29 cellular contexts compared by ENCODE assay signal in the genomic region with DNA sequence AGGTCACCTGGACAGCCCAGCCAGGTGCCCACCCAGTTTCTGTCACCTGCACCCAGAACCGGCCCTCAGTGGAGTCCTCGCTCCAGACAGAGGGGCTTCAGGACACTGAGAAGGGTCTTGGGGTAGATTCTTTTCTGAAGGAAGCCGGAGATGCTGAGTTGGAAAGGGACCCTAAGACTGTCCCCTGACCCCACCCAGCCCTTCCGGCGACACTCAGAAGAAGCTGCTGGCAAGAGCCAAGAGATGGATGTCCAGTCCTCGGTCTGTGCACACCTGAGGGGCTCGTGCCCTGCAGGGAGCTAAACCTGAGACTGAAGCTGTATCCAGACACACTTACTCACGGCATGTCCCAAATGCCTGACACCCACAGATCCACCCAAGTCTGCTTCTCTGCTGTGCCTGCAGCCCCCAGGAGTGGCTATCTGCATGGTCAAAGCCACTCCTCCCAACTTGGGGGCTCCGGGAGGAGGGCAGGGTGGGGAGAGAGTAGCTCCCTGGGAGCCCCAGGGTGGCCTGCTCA. TPM values are rescaled to one million over a fixed set of nuclear protein-coding genes. Genes with fewer than 3 reads are reported as not detected.
DNase-seq lines count a peak whose midpoint lies in the region; ATAC-seq and TF ChIP-seq lines count a peak whose summit lies in the region.
"Had no signal": no experiment of that assay in that cellular context is flagged by ENCODE, and none has a peak within 500 bp of the region (broad histone marks: within the 10 kb centered on the region; RNA-seq: fewer than 3 reads in every experiment).

No MANE protein-coding gene starts in this region.

- no peak overlapping the region for H2BK120ac ChIP-seq in mesendoderm (ENCODE audit: low read depth, low read length)

- H3K4me1 ChIP-seq in sigmoid colon (peaks cover 0 to 74% (median 57%) of the 10 kb centered on the region in 4 donors), mesendoderm (ENCODE audit: control insufficient read depth, low read depth, low read length) (no peaks in the 10 kb centered on the region), esophagus squamous epithelium (no peaks in the 10 kb centered on the region)
- H3K4me1 ChIP-seq: BE2C, thyroid gland had no signal

- no peak overlapping the region for H3K9ac ChIP-seq in mesendoderm (ENCODE audit: low read length)

- 69 to 84% methylated on average over 9 of the region's 9 CpGs for WGBS in sigmoid colon, 2 donors
- no CpG with 5 or more reads among the region's 9 CpGs for WGBS in mesendoderm (ENCODE audit: extremely low coverage, insufficient coverage, low lambda C conversion rate)
- 87% methylated on average over 3 of the region's 9 CpGs; no CpG with 5 or more reads in 1 of the 2 donors for WGBS in esophagus squamous epithelium, 2 donors

- TF ChIP-seq CTCF in HL-60 (IDR thresholded peaks at IDR 0.05; ENCODE audit: insufficient read depth, low read length), result no peak
- no peak for TF ChIP-seq CTCF in sigmoid colon (IDR thresholded peaks at IDR 0.05)
- no peak for TF ChIP-seq CTCF in esophagus squamous epithelium (IDR thresholded peaks at IDR 0.05)

- H4K8ac ChIP-seq in mesendoderm (ENCODE audit: low read depth, low read length), result no peak overlapping the region

- no peaks in the 10 kb centered on the region for H3K79me1 ChIP-seq in mesendoderm (ENCODE audit: low read length)

- H3K9me3 Mint-ChIP-seq in activated naive CD8-positive, alpha-beta T cell treated with anti-CD3 and anti-CD28 coated beads, Interleukin-2, amount 10 ng/mL, durations not matched to agents 7 days and 5 days, result peaks cover 2% of the 10 kb centered on the region
- H3K9me3 Mint-ChIP-seq in activated naive CD8-positive, alpha-beta T cell treated with anti-CD3 and anti-CD28 coated beads, Interleukin-2, amount 50 U/mL, for 24 hours, result no peaks in the 10 kb centered on the region
- no peaks in the 10 kb centered on the region for H3K9me3 Mint-ChIP-seq in activated T-helper 17 cell treated with anti-CD3 and anti-CD28 coated beads, Interleukin-2, amount 50 U/mL, for 72 hours
- H3K9me3 Mint-ChIP-seq: activated naive CD4-positive, alpha-beta T cell treated with anti-CD3 and anti-CD28 coated beads, Interleukin-2, amount 50 U/mL, for 72 hours; GM23338 had no signal

- ATAC-seq in activated naive CD8-positive, alpha-beta T cell treated with anti-CD3 and anti-CD28 coated beads, Interleukin-2, amount 10 ng/mL, durations not matched to agents 7 days and 5 days (ENCODE audit: low read depth), result no peak
- ATAC-seq in activated naive CD8-positive, alpha-beta T cell treated with anti-CD3 and anti-CD28 coated beads, Interleukin-2, amount 50 U/mL, for 24 hours, result no peak
- ATAC-seq in activated T-helper 17 cell treated with anti-CD3 and anti-CD28 coated beads, Interleukin-2, amount 50 U/mL, for 72 hours (replicated peaks), result no peak
- ATAC-seq: left colon, SK-N-SH treated with all-trans-retinoic acid at 6 μM for 48 hours had no signal

- TF ChIP-seq EP300 in sigmoid colon (IDR thresholded peaks at IDR 0.05), result no peak

- no peak overlapping the region for H3K23ac ChIP-seq in mesendoderm (ENCODE audit: low read length)

- intact Hi-C loops in sigmoid colon (cut with DNase I) (no loop called here), esophagus squamous epithelium (cut with DNase I) (no loop called here)

- H3K4me3 ChIP-seq in HL-60 (replicated peaks; ENCODE audit: insufficient read depth, low read length) (no peak overlapping the region), sigmoid colon (no peak overlapping the region), mesendoderm (ENCODE audit: low read length) (no peak overlapping the region), esophagus squamous epithelium (no peak overlapping the region)
- H3K4me3 ChIP-seq: esophagus muscularis mucosa, GM23338, K562, stomach, thyroid gland had no signal

- POLR2A ChIA-PET in activated naive CD8-positive, alpha-beta T cell treated with anti-CD3 and anti-CD28 coated beads, Interleukin-2, amount 10 ng/mL, durations not matched to agents 7 days and 5 days (lab: Charles Lee), result interaction anchor here (0.6 to 1.6 kb wide), 6 partner anchors 10 to 341 kb away, joined by 3 to 10 read pairs (median 3); no protein-coding TSS in a partner anchor

- H3K27ac Mint-ChIP-seq in activated naive CD8-positive, alpha-beta T cell treated with anti-CD3 and anti-CD28 coated beads, Interleukin-2, amount 10 ng/mL, durations not matched to agents 7 days and 5 days, result peak overlapping the region; percentile 94
- H3K27ac Mint-ChIP-seq in activated naive CD8-positive, alpha-beta T cell treated with anti-CD3 and anti-CD28 coated beads, Interleukin-2, amount 50 U/mL, for 24 hours, result no peak overlapping the region
- H3K27ac Mint-ChIP-seq in activated T-helper 17 cell treated with anti-CD3 and anti-CD28 coated beads, Interleukin-2, amount 50 U/mL, for 72 hours, result no peak overlapping the region
- H3K27ac Mint-ChIP-seq: activated naive CD4-positive, alpha-beta T cell treated with anti-CD3 and anti-CD28 coated beads, Interleukin-2, amount 50 U/mL, for 72 hours; GM23338 had no signal

- H3K4me2 ChIP-seq in mesendoderm (ENCODE audit: low read length), result no peak overlapping the region
- H3K4me2 ChIP-seq: GM23338 had no signal

- peaks cover 2% of the 10 kb centered on the region for H3K36me3 Mint-ChIP-seq in activated naive CD8-positive, alpha-beta T cell treated with anti-CD3 and anti-CD28 coated beads, Interleukin-2, amount 10 ng/mL, durations not matched to agents 7 days and 5 days
- H3K36me3 Mint-ChIP-seq in activated naive CD8-positive, alpha-beta T cell treated with anti-CD3 and anti-CD28 coated beads, Interleukin-2, amount 50 U/mL, for 24 hours (ENCODE audit: low read depth), result no peaks in the 10 kb centered on the region
- no peaks in the 10 kb centered on the region for H3K36me3 Mint-ChIP-seq in activated T-helper 17 cell treated with anti-CD3 and anti-CD28 coated beads, Interleukin-2, amount 50 U/mL, for 72 hours (ENCODE audit: low read depth)
- H3K36me3 Mint-ChIP-seq: activated naive CD4-positive, alpha-beta T cell treated with anti-CD3 and anti-CD28 coated beads, Interleukin-2, amount 50 U/mL, for 72 hours had no signal

- H3K27ac ChIP-seq in HL-60 (replicated peaks), result peak overlapping the region; percentile 84
- peak overlapping the region in 2 of 4 donors; percentile 96 for H3K27ac ChIP-seq in sigmoid colon
- H3K27ac ChIP-seq in mesendoderm (ENCODE audit: low read depth, low read length), result no peak overlapping the region
- no peak overlapping the region for H3K27ac ChIP-seq in esophagus squamous epithelium
- H3K27ac ChIP-seq: esophagus muscularis mucosa, stomach, thyroid gland had no signal

- H3K79me2 ChIP-seq in mesendoderm (ENCODE audit: control insufficient read depth, insufficient read depth, low read length), result no peaks in the 10 kb centered on the region

- peaks cover 0 to 7% (median 0%) of the 10 kb centered on the region in 4 donors for H3K36me3 ChIP-seq in sigmoid colon
- H3K36me3 ChIP-seq in mesendoderm (ENCODE audit: control insufficient read depth, insufficient read depth, low read length), result no peaks in the 10 kb centered on the region
- H3K36me3 ChIP-seq in esophagus squamous epithelium, result no peaks in the 10 kb centered on the region
- H3K36me3 ChIP-seq: BE2C, esophagus muscularis mucosa, stomach, thyroid gland had no signal

- no peaks in the 10 kb centered on the region for H3K27me3 ChIP-seq in HL-60 (ENCODE audit: insufficient read depth, poor library complexity, severe bottlenecking)
- H3K27me3 ChIP-seq in sigmoid colon, result no peaks in the 10 kb centered on the region
- H3K27me3 ChIP-seq in mesendoderm (ENCODE audit: insufficient read depth, low read length, poor library complexity), result no peaks in the 10 kb centered on the region
- H3K27me3 ChIP-seq in esophagus squamous epithelium, result peaks cover 0 to 81% (median 0%) of the 10 kb centered on the region in 4 donors
- H3K27me3 ChIP-seq: thyroid gland had no signal

- H4K5ac ChIP-seq in mesendoderm (ENCODE audit: low read length), result no peak overlapping the region

- no peak for TF ChIP-seq POLR2A in sigmoid colon (IDR thresholded peaks at IDR 0.05)
- no peak for TF ChIP-seq POLR2A in esophagus squamous epithelium (IDR thresholded peaks at IDR 0.05)

- DNase-seq in activated naive CD8-positive, alpha-beta T cell treated with anti-CD3 and anti-CD28 coated beads, Interleukin-2, amount 10 ng/mL, durations not matched to agents 7 days and 5 days, result no peak
- no peak for DNase-seq in activated naive CD8-positive, alpha-beta T cell treated with anti-CD3 and anti-CD28 coated beads, Interleukin-2, amount 50 U/mL, for 24 hours
- DNase-seq in HL-60 (ENCODE audit: low read depth in 1 of 2, low spot score in 1 of 2) (no peak), sigmoid colon (peak; percentile 59), mesendoderm (no peak), NCI-H1930 (lab: John Stamatoyannopoulos, UW) (no peak), esophagus squamous epithelium (lab: John Stamatoyannopoulos, UW) (no peak)
- DNase-seq: ACHN; activated CD4-positive, alpha-beta T cell treated with anti-CD3 and anti-CD28 coated beads for 4 hours; BE2C; central memory CD4-positive, alpha-beta T cell; COR-L47; DMS53; left colon; mesenchymal stem cell; NCI-H1417; NCI-H2107; NCI-H774; occipital lobe; small intestine; stomach; thyroid gland had no signal

- H3K4me1 Mint-ChIP-seq in activated naive CD8-positive, alpha-beta T cell treated with anti-CD3 and anti-CD28 coated beads, Interleukin-2, amount 10 ng/mL, durations not matched to agents 7 days and 5 days, result peaks cover 24% of the 10 kb centered on the region
- peaks cover 5% of the 10 kb centered on the region for H3K4me1 Mint-ChIP-seq in activated naive CD8-positive, alpha-beta T cell treated with anti-CD3 and anti-CD28 coated beads, Interleukin-2, amount 50 U/mL, for 24 hours
- peaks cover 5% of the 10 kb centered on the region for H3K4me1 Mint-ChIP-seq in activated T-helper 17 cell treated with anti-CD3 and anti-CD28 coated beads, Interleukin-2, amount 50 U/mL, for 72 hours
- H3K4me1 Mint-ChIP-seq: GM23338 had no signal

- H3K9me3 ChIP-seq in sigmoid colon (no peaks in the 10 kb centered on the region), esophagus squamous epithelium (no peaks in the 10 kb centered on the region)
- H3K9me3 ChIP-seq: BE2C, esophagus muscularis mucosa, stomach, thyroid gland had no signal

- H3K18ac ChIP-seq in mesendoderm (ENCODE audit: low read length), result no peak overlapping the region

- no peak overlapping the region for H2AK5ac ChIP-seq in mesendoderm (ENCODE audit: low read length)

- H3K27me3 Mint-ChIP-seq in activated naive CD8-positive, alpha-beta T cell treated with anti-CD3 and anti-CD28 coated beads, Interleukin-2, amount 10 ng/mL, durations not matched to agents 7 days and 5 days, result peaks cover 6% of the 10 kb centered on the region
- H3K27me3 Mint-ChIP-seq in activated naive CD8-positive, alpha-beta T cell treated with anti-CD3 and anti-CD28 coated beads, Interleukin-2, amount 50 U/mL, for 24 hours, result peaks cover 8% of the 10 kb centered on the region
- H3K27me3 Mint-ChIP-seq in activated T-helper 17 cell treated with anti-CD3 and anti-CD28 coated beads, Interleukin-2, amount 50 U/mL, for 72 hours, result no peaks in the 10 kb centered on the region

- H3K56ac ChIP-seq in mesendoderm (ENCODE audit: low read length), result no peak overlapping the region

- no peak overlapping the region for H2BK5ac ChIP-seq in mesendoderm (ENCODE audit: low read length)

- no peak overlapping the region for H3K4ac ChIP-seq in mesendoderm (ENCODE audit: low read depth, low read length)

- peak overlapping the region; percentile 74 for H3K4me3 Mint-ChIP-seq in activated naive CD8-positive, alpha-beta T cell treated with anti-CD3 and anti-CD28 coated beads, Interleukin-2, amount 10 ng/mL, durations not matched to agents 7 days and 5 days
- no peak overlapping the region for H3K4me3 Mint-ChIP-seq in activated naive CD8-positive, alpha-beta T cell treated with anti-CD3 and anti-CD28 coated beads, Interleukin-2, amount 50 U/mL, for 24 hours
- peak overlapping the region; percentile 44 for H3K4me3 Mint-ChIP-seq in activated T-helper 17 cell treated with anti-CD3 and anti-CD28 coated beads, Interleukin-2, amount 50 U/mL, for 72 hours
- H3K4me3 Mint-ChIP-seq: GM23338 had no signal

- no peak overlapping the region for H2BK15ac ChIP-seq in mesendoderm (replicated peaks; ENCODE audit: low read depth)

RNA-seq across cellular contexts. Expression of gene NTSR1, which starts 20.2 kb away (rescaled TPM):
- total RNA-seq in activated naive CD8-positive, alpha-beta T cell treated with anti-CD3 and anti-CD28 coated beads, Interleukin-2, amount 10 ng/mL, durations not matched to agents 7 days and 5 days, result under 1 TPM; 0.33 to 0.37 TPM
- total RNA-seq in activated T-helper 17 cell treated with anti-CD3 and anti-CD28 coated beads, Interleukin-2, amount 50 U/mL, for 72 hours, result not detected
- total RNA-seq in sigmoid colon (10 to 100 TPM in 3 of 4 donors, 1 to 10 TPM in 1; 5.4 to 54.0 (median 27.6) TPM), esophagus squamous epithelium (under 1 TPM in 2 of 4 donors, not detected in 2; 0.06 to 0.09 TPM)
- polyA plus RNA-seq in sigmoid colon, result 1 to 10 TPM in 1 of 3 donors, under 1 TPM in 1, not detected in 1; 0.60 to 1.4 TPM
- polyA plus RNA-seq in mesendoderm (2013, experiment 1 of 2), result 0.76 TPM
- polyA plus RNA-seq in mesendoderm (2013, experiment 2 of 2), result 0.73 TPM
- total RNA-seq: activated naive CD4-positive, alpha-beta T cell treated with anti-CD3 and anti-CD28 coated beads, Interleukin-2, amount 50 U/mL, for 72 hours; dermis blood vessel endothelial cell had no signal

Comparison
In these comparisons a context has a peak if more than half of its experiments do, and no peak if none do; other contexts are left out.
1. RNA of gene NTSR1, which starts 20.2 kb away (total RNA-seq): 5.4 to 54.0 TPM in sigmoid colon; 0.33 to 0.37 TPM in activated naive CD8-positive, alpha-beta T cell treated with anti-CD3 and anti-CD28 coated beads, Interleukin-2, amount 10 ng/mL, durations not matched to agents 7 days and 5 days, 0.06 to 0.09 TPM in esophagus squamous epithelium and not detected in activated T-helper 17 cell treated with anti-CD3 and anti-CD28 coated beads, Interleukin-2, amount 50 U/mL, for 72 hours; every median in the first group is over 4 times any median in the second.